Comparison of ENCODE assay signal across 15 cellular contexts in genomic region chr4:89001647-89002518, GRCh38. TPM values are rescaled to one million over a fixed set of nuclear protein-coding genes. Genes with fewer than 3 reads are reported as not detected.
DNase-seq lines count a peak whose midpoint lies in the region; ATAC-seq and TF ChIP-seq lines count a peak whose summit lies in the region.
"Had no signal": no experiment of that assay in that cellular context is flagged by ENCODE, and none has a peak within 500 bp of the region (broad histone marks: within the 10 kb centered on the region; RNA-seq: fewer than 3 reads in every experiment).

No MANE protein-coding gene starts in this region.

- no peaks in the 10 kb centered on the region for H3K4me1 Mint-ChIP-seq in CD8-positive, alpha-beta T cell (ENCODE audit: low read depth)

- peak; percentile 54 for ATAC-seq in PC-3
- ATAC-seq in GM21447 (IDR thresholded peaks at IDR 0.05; ENCODE audit: unreplicated experiment): no peak
- no peak for ATAC-seq in CD8-positive, alpha-beta T cell
- no peak for ATAC-seq in HG02759 (IDR thresholded peaks at IDR 0.05; ENCODE audit: unreplicated experiment)
- ATAC-seq: HCT116, lower lobe of right lung had no signal

- H3K4me1 ChIP-seq in PC-3 (ENCODE audit: insufficient read depth, low read length): peaks cover 21% of the 10 kb centered on the region
- no peaks in the 10 kb centered on the region for H3K4me1 ChIP-seq in CD8-positive, alpha-beta T cell (ENCODE audit: insufficient read depth, low read length)
- H3K4me1 ChIP-seq: testis had no signal

- TF ChIP-seq CTCF in PC-3 (conservative IDR thresholded peaks at IDR 0.05; ENCODE audit: low read depth, low read length): no peak
- no peak for TF ChIP-seq CTCF in CD8-positive, alpha-beta T cell (IDR thresholded peaks at IDR 0.05)

- no TSS peak for BruUV-seq in PC-3 (replicated peaks; lab: Mats Ljungman, UMichigan)

- intact Hi-C loops in PC-3 (cut with micrococcal nuclease): loop anchor here (5.0 kb wide), 1 partner anchor 40 kb away; no protein-coding TSS in a partner anchor
- intact Hi-C loops in CD8-positive, alpha-beta T cell (cut with DNase I, micrococcal nuclease): no loop called here

- no peaks in the 10 kb centered on the region for H4K20me1 ChIP-seq in PC-3 (ENCODE audit: low read length)

- H3K9me3 ChIP-seq in PC-3 (ENCODE audit: low read length): no peaks in the 10 kb centered on the region
- H3K9me3 ChIP-seq in CD8-positive, alpha-beta T cell (ENCODE audit: low read length): no peaks in the 10 kb centered on the region
- H3K9me3 ChIP-seq: lower lobe of right lung, testis had no signal

- POLR2A ChIA-PET in PC-3 (lab: Charles Lee; ENCODE audit: unreplicated experiment): no interaction called here
- POLR2A ChIA-PET in CD8-positive, alpha-beta T cell (lab: Charles Lee): no interaction called here

- no peaks in the 10 kb centered on the region for H3K36me3 ChIP-seq in PC-3 (ENCODE audit: low read depth, low read length)
- H3K36me3 ChIP-seq in CD8-positive, alpha-beta T cell (ENCODE audit: insufficient read depth, low read length): no peaks in the 10 kb centered on the region
- H3K36me3 ChIP-seq: lower lobe of right lung had no signal

- H3K4me3 Mint-ChIP-seq in CD8-positive, alpha-beta T cell: no peak overlapping the region

- CTCF ChIA-PET in PC-3 (lab: Charles Lee): no interaction called here
- CTCF ChIA-PET in CD8-positive, alpha-beta T cell (lab: Charles Lee): interaction anchor here (1.0 kb wide), 1 partner anchor 21 kb away, joined by 3 read pairs; no protein-coding TSS in a partner anchor

- no peaks in the 10 kb centered on the region for H3K79me2 ChIP-seq in PC-3 (ENCODE audit: low read length)

- H3K27me3 Mint-ChIP-seq in CD8-positive, alpha-beta T cell (ENCODE audit: low read depth): no peaks in the 10 kb centered on the region

- no peaks in the 10 kb centered on the region for H3K9me2 ChIP-seq in PC-3 (replicated peaks; ENCODE audit: low read length)

- peak; percentile 73 for DNase-seq in DMS153 (lab: John Stamatoyannopoulos, UW)
- DNase-seq in NCI-H1694 treated with DMSO at 0.1 percent for 48 hours (lab: John Stamatoyannopoulos, UW): peak; percentile 74
- no peak for DNase-seq in PC-3
- DNase-seq in left kidney (ENCODE audit: low read depth, low spot score): peak; percentile 16
- no peak for DNase-seq in CD8-positive, alpha-beta T cell
- DNase-seq in T-helper 2 cell: no peak
- DNase-seq: activated effector memory CD4-positive, alpha-beta T cell treated with Interleukin-2 at 50 U/mL for 16 hours; AML-193; lower lobe of right lung; MM.1S; SIG-M5; testis had no signal

- H2AFZ ChIP-seq in PC-3 (ENCODE audit: low read length): 0 out of 2 replicates have a peak overlapping the region, but pooled peaks have one; percentile 21

- no peak overlapping the region for H3K27ac Mint-ChIP-seq in CD8-positive, alpha-beta T cell

- no peak overlapping the region for H3K9ac ChIP-seq in PC-3 (ENCODE audit: low read length)

- no peak overlapping the region for H3K4me3 ChIP-seq in PC-3 (ENCODE audit: low read length)
- H3K4me3 ChIP-seq in CD8-positive, alpha-beta T cell (ENCODE audit: low read depth, low read length): no peak overlapping the region
- H3K4me3 ChIP-seq: lower lobe of right lung, testis had no signal

- no peaks in the 10 kb centered on the region for H3K9me3 Mint-ChIP-seq in CD8-positive, alpha-beta T cell

- no peaks in the 10 kb centered on the region for H3F3A ChIP-seq in PC-3 (ENCODE audit: low read length, unreplicated experiment)

- peak overlapping the region; percentile 10; the same call in 1 of the 2 replicates for H3K27ac ChIP-seq in PC-3 (ENCODE audit: low read length)
- no peak overlapping the region for H3K27ac ChIP-seq in CD8-positive, alpha-beta T cell (ENCODE audit: low read depth, low read length)
- H3K27ac ChIP-seq: lower lobe of right lung, testis had no signal

- no peaks in the 10 kb centered on the region for H3K27me3 ChIP-seq in PC-3 (ENCODE audit: low read length)
- no peaks in the 10 kb centered on the region for H3K27me3 ChIP-seq in CD8-positive, alpha-beta T cell (ENCODE audit: insufficient read depth, low read length)
- H3K27me3 ChIP-seq: testis had no signal

- peak overlapping the region; percentile 3; the same call in 1 of the 2 replicates for H3K4me2 ChIP-seq in PC-3 (ENCODE audit: low read length)

- no peaks in the 10 kb centered on the region for H3K36me3 Mint-ChIP-seq in CD8-positive, alpha-beta T cell

RNA-seq across cellular contexts. Expression of gene FAM13A, which starts 55.1 kb away (rescaled TPM):
- 8.6 and 14.6 TPM in 2 replicates for total RNA-seq in PC-3 (2014; rRNA removed)
- total RNA-seq in CD8-positive, alpha-beta T cell: 1 to 10 TPM; 3.9 to 4.3 TPM

Comparison
In these comparisons a context has a peak if more than half of its experiments do, and no peak if none do; other contexts are left out.
1. DNase-seq: peak in DMS153 (single experiment), NCI-H1694 treated with DMSO at 0.1 percent for 48 hours (single experiment) and left kidney (single experiment); none in PC-3 (single experiment), CD8-positive, alpha-beta T cell (0 of 7) and T-helper 2 cell (0 of 5).